ENCODE assay signal across 23 cellular contexts in the genomic region with DNA sequence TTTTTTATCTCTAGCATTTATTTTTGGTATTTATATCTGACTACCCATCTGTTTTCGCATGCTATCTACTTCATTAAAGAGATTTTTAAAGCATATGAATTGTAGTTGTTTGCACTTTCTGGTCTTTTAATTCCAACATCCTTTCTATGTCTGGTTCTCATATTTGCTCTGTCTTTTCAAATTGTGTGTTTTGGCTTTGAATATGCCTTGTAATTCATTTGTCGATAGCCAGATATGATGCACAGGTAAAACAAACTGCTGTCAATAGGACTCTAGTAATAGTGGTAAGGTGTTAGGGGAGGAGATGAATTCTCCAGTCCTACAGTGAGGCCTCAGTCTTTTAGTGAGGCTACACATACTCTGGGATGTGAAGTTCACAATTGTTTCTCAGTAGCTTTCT.
"Had no signal": no experiment of that assay in that cellular context is flagged by ENCODE, and none has a peak within 500 bp of the region (broad histone marks: within the 10 kb centered on the region; RNA-seq: fewer than 3 reads in every experiment).

No MANE protein-coding gene starts in this region.

- H3K4me2 ChIP-seq: smooth muscle cell had no signal

- H3K27me3 ChIP-seq: ovary, right atrium auricular region, right lobe of liver, stomach, testis, thyroid gland, transverse colon, upper lobe of left lung, vagina had no signal

- H3K4me3 ChIP-seq: left ventricle myocardium inferior, mucosa of descending colon, ovary, right atrium auricular region, right lobe of liver, smooth muscle cell, stomach, testis, thyroid gland, transverse colon, upper lobe of left lung, vagina had no signal

- ATAC-seq: mucosa of descending colon; naive thymus-derived CD4-positive, alpha-beta T cell; natural killer cell treated with Interleukin-12 subunit alpha and Interleukin-12 subunit beta and Interleukin-15 and Interleukin-18, amount 100 ng/mL, for 72 hours; right lobe of liver; stimulated activated naive B cell treated with anti-CD40 and anti-IgM and Interleukin-4, amounts not matched to agents 10 μg/mL and 1 μg/mL and 100 μg/mL, for 72 hours; stimulated activated naive CD8-positive, alpha-beta T cell treated with anti-CD3 and anti-CD28 coated beads, Interleukin-15, Interleukin-2, amounts not matched to agents 100 U/mL and 50 U/mL, for 24 hours had no signal

- H3K4me1 ChIP-seq: left ventricle myocardium inferior, right atrium auricular region, right lobe of liver, stomach, testis, thyroid gland, transverse colon, upper lobe of left lung, vagina had no signal

- H3K9me3 ChIP-seq: left ventricle myocardium inferior, mucosa of descending colon, ovary, right atrium auricular region, right lobe of liver, stomach, testis, thyroid gland, transverse colon, upper lobe of left lung, vagina had no signal

- H3K27ac ChIP-seq: left ventricle myocardium inferior, ovary, right atrium auricular region, right lobe of liver, stomach, testis, thyroid gland, transverse colon, upper lobe of left lung, vagina had no signal

- H3K36me3 ChIP-seq: left ventricle myocardium inferior, ovary, right atrium auricular region, right lobe of liver, stomach, thyroid gland, transverse colon, upper lobe of left lung, vagina had no signal

- FAIRE-seq: islet of Langerhans had no signal

- DNase-seq: hypothalamus; immature natural killer cell; left ventricle myocardium inferior; midbrain; mucosa of descending colon; naive thymus-derived CD4-positive, alpha-beta T cell; ovary; right lobe of liver; stimulated activated CD4-positive, alpha-beta T cell treated with anti-CD3 and anti-CD28 coated beads, Interleukin-15, amount 100 ng/mL, for 24 hours; stimulated activated CD4-positive, alpha-beta T cell treated with anti-CD3 and anti-CD28 coated beads, Interleukin-2, amount 100 ng/mL, for 24 hours; stimulated activated CD4-positive, alpha-beta T cell treated with anti-CD3 and anti-CD28 coated beads, Interleukin-4, amount 100 ng/mL, for 1 hour; stimulated activated naive B cell treated with anti-CD40 and anti-IgM and Interleukin-4, amounts not matched to agents 10 μg/mL and 1 μg/mL and 100 μg/mL, for 72 hours; stimulated activated naive CD8-positive, alpha-beta T cell treated with anti-CD3 and anti-CD28 coated beads, Interleukin-15, Interleukin-2, amounts not matched to agents 100 U/mL and 50 U/mL, for 24 hours; stomach; testis; thyroid gland; transverse colon; upper lobe of left lung had no signal
